Comparison of ENCODE assay signal across 1 cellular context in genomic region chr16:2912330-2913199, GRCh38.
A peak's percentile ranks its signal among the peaks of the same experiment; 100 is the strongest.
TF ChIP-seq lines count a peak whose summit lies in the region.

No MANE protein-coding gene starts in this region.

TF ChIP-seq in K562, 482 proteins besides CTCF, POLR2A, EP300 and RAD21 (continued from another document and continues in another):
- TF ChIP-seq PBX2 (CRISPR knock-in tag; IDR thresholded peaks at IDR 0.05; ENCODE audit: low read depth) (no peak), PBX2 (tag; conservative IDR thresholded peaks at IDR 0.05; ENCODE audit: low read depth) (no peak), EGR1 (conservative IDR thresholded peaks at IDR 0.05) (no peak), FOS (IDR thresholded peaks at IDR 0.05; ENCODE audit: extremely low read depth, insufficient read length) (no peak), ZNF165 (CRISPR knock-in tag; IDR thresholded peaks at IDR 0.05; ENCODE audit: borderline replicate concordance) (no peak), BRF2 (IDR thresholded peaks at IDR 0.05; ENCODE audit: borderline replicate concordance, insufficient read depth, insufficient read length) (no peak), FOXP1 (CRISPR knock-in tag; IDR thresholded peaks at IDR 0.05) (0 out of 2 replicates have a peak, but pooled peaks have one; percentile 28), NCOA4 (IDR thresholded peaks at IDR 0.05; ENCODE audit: partially characterized antibody) (no peak), YBX1 (IDR thresholded peaks at IDR 0.05) (no peak), BHLHE40 (IDR thresholded peaks at IDR 0.05; ENCODE audit: low read length) (no peak), NR2C1 (IDR thresholded peaks at IDR 0.05) (no peak), NR2C1 (tag; IDR thresholded peaks at IDR 0.05) (no peak), XRCC4 (IDR thresholded peaks at IDR 0.05; ENCODE audit: extremely low read depth, insufficient read depth, insufficient read length) (no peak), HMGN3 (IDR thresholded peaks at IDR 0.05; ENCODE audit: borderline replicate concordance, extremely low read depth, insufficient read length, low read depth, low read length) (peak; percentile 12), ZNF644 (tag; IDR thresholded peaks at IDR 0.05; ENCODE audit: low read depth) (no peak), MLLT1 (IDR thresholded peaks at IDR 0.05) (no peak), FOXK2 (conservative IDR thresholded peaks at IDR 0.05 in 1 of 2, IDR thresholded peaks at IDR 0.05 in 1 of 2; ENCODE audit: low read depth in 2 of 2) (peak in 1 of 2 experiments; percentile 28; a peak in 1 of 4 replicates), POU5F1 (IDR thresholded peaks at IDR 0.05; ENCODE audit: borderline replicate concordance, low read depth, low read length, partially characterized antibody) (no peak), ZNF431 (CRISPR knock-in tag; IDR thresholded peaks at IDR 0.05) (no peak), TFAM (CRISPR knock-in tag; conservative IDR thresholded peaks at IDR 0.05) (no peak), LEF1 (IDR thresholded peaks at IDR 0.05) (no peak), DNMT1 (IDR thresholded peaks at IDR 0.05) (no peak), BDP1 (IDR thresholded peaks at IDR 0.05; ENCODE audit: insufficient read depth, insufficient read length) (no peak), HDAC1 (IDR thresholded peaks at IDR 0.05) (peak in 1 of 2 experiments; percentile 39; a peak in 1 of 4 replicates), RBM14 (IDR thresholded peaks at IDR 0.05; ENCODE audit: borderline replicate concordance, insufficient read depth, low read depth, low read length) (no peak), HDAC2 (IDR thresholded peaks at IDR 0.05) (no peak), U2AF2 (optimal IDR thresholded peaks at IDR 0.05; ENCODE audit: low read depth, low read length) (no peak), NCOA1 (IDR thresholded peaks at IDR 0.05; ENCODE audit: low read depth) (no peak), RUNX1 (IDR thresholded peaks at IDR 0.05; ENCODE audit: low read depth) (no peak), MBD1 (CRISPR knock-in tag; IDR thresholded peaks at IDR 0.05) (no peak), SMAD2 (IDR thresholded peaks at IDR 0.05; ENCODE audit: low read depth, low read length) (no peak), ZEB2 (IDR thresholded peaks at IDR 0.05) (no peak), MXI1 (IDR thresholded peaks at IDR 0.05; ENCODE audit: low read depth, low read length) (no peak), U2AF1 (optimal IDR thresholded peaks at IDR 0.05; ENCODE audit: low read depth, low read length) (no peak), ZSCAN29 (IDR thresholded peaks at IDR 0.05) (no peak), TEAD1 (CRISPR knock-in tag; IDR thresholded peaks at IDR 0.05) (peak in 1 of 2 experiments; percentile 78; a peak in 2 of 4 replicates), C11orf30 (IDR thresholded peaks at IDR 0.05; ENCODE audit: low read depth) (peak; percentile 72), STAT5A (IDR thresholded peaks at IDR 0.05; ENCODE audit: borderline replicate concordance, low read length) (no peak), ZNF589 (CRISPR knock-in tag; IDR thresholded peaks at IDR 0.05; ENCODE audit: low read depth) (no peak), TBL1XR1 (IDR thresholded peaks at IDR 0.05; ENCODE audit: low read length in 2 of 2) (no peak), ZNF224 (CRISPR knock-in tag; IDR thresholded peaks at IDR 0.05) (no peak), CTBP1 (IDR thresholded peaks at IDR 0.05; ENCODE audit: borderline replicate concordance) (no peak), XRCC5 (IDR thresholded peaks at IDR 0.05; ENCODE audit: low read depth, low read length) (no peak), MAFK (IDR thresholded peaks at IDR 0.05; ENCODE audit: low read length) (no peak), KLF16 (IDR thresholded peaks at IDR 0.05) (no peak), TCFL5 (CRISPR knock-in tag; conservative IDR thresholded peaks at IDR 0.05) (no peak), ZNF146 (CRISPR knock-in tag; IDR thresholded peaks at IDR 0.05; ENCODE audit: unreplicated experiment) (no peak), ZNF347 (CRISPR knock-in tag; IDR thresholded peaks at IDR 0.05; ENCODE audit: low read depth) (no peak), CREB3L1 (IDR thresholded peaks at IDR 0.05; ENCODE audit: borderline replicate concordance, low read depth) (no peak), FOXA3 (CRISPR knock-in tag; conservative IDR thresholded peaks at IDR 0.05 in 1 of 2, IDR thresholded peaks at IDR 0.05 in 1 of 2) (peak in 1 of 2 experiments; percentile 58; a peak in 1 of 4 replicates), TEAD4 (IDR thresholded peaks at IDR 0.05; ENCODE audit: low read length) (no peak), TEAD4 (CRISPR knock-in tag; IDR thresholded peaks at IDR 0.05; ENCODE audit: borderline replicate concordance) (peak; percentile 29; the same call in 1 of the 2 replicates), TOE1 (IDR thresholded peaks at IDR 0.05; ENCODE audit: borderline replicate concordance) (peak; percentile 25; the same call in 1 of the 2 replicates), TOE1 (CRISPR knock-in tag; IDR thresholded peaks at IDR 0.05; ENCODE audit: borderline replicate concordance, low read depth) (no peak), SMARCE1 (IDR thresholded peaks at IDR 0.05) (peak; percentile 60; the same call in 1 of the 2 replicates), CSDE1 (IDR thresholded peaks at IDR 0.05) (no peak), ZNF311 (CRISPR knock-in tag; IDR thresholded peaks at IDR 0.05) (no peak)
- TF ChIP-seq, protein P1, sequence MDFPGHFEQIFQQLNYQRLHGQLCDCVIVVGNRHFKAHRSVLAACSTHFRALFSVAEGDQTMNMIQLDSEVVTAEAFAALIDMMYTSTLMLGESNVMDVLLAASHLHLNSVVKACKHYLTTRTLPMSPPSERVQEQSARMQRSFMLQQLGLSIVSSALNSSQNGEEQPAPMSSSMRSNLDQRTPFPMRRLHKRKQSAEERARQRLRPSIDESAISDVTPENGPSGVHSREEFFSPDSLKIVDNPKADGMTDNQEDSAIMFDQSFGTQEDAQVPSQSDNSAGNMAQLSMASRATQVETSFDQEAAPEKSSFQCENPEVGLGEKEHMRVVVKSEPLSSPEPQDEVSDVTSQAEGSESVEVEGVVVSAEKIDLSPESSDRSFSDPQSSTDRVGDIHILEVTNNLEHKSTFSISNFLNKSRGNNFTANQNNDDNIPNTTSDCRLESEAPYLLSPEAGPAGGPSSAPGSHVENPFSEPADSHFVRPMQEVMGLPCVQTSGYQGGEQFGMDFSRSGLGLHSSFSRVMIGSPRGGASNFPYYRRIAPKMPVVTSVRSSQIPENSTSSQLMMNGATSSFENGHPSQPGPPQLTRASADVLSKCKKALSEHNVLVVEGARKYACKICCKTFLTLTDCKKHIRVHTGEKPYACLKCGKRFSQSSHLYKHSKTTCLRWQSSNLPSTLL (IDR thresholded peaks at IDR 0.05), result no peak
- TF ChIP-seq, protein P2, sequence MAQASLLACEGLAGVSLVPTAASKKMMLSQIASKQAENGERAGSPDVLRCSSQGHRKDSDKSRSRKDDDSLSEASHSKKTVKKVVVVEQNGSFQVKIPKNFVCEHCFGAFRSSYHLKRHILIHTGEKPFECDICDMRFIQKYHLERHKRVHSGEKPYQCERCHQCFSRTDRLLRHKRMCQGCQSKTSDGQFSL (CRISPR knock-in tag; IDR thresholded peaks at IDR 0.05), result no peak
- TF ChIP-seq, protein P2 (tag; IDR thresholded peaks at IDR 0.05), result no peak
- TF ChIP-seq, protein P3, sequence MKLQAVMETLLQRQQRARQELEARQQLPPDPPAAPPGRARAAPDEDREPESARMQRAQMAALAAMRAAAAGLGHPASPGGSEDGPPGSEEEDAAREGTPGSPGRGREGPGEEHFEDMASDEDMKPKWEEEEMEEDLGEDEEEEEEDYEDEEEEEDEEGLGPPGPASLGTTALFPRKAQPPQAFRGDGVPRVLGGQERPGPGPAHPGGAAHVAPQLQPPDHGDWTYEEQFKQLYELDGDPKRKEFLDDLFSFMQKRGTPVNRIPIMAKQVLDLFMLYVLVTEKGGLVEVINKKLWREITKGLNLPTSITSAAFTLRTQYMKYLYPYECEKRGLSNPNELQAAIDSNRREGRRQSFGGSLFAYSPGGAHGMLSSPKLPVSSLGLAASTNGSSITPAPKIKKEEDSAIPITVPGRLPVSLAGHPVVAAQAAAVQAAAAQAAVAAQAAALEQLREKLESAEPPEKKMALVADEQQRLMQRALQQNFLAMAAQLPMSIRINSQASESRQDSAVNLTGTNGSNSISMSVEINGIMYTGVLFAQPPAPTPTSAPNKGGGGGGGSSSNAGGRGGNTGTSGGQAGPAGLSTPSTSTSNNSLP (IDR thresholded peaks at IDR 0.05; ENCODE audit: borderline replicate concordance, low read depth, low read length), result no peak
- TF ChIP-seq, protein P4, sequence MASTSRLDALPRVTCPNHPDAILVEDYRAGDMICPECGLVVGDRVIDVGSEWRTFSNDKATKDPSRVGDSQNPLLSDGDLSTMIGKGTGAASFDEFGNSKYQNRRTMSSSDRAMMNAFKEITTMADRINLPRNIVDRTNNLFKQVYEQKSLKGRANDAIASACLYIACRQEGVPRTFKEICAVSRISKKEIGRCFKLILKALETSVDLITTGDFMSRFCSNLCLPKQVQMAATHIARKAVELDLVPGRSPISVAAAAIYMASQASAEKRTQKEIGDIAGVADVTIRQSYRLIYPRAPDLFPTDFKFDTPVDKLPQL (IDR thresholded peaks at IDR 0.05; ENCODE audit: extremely low read depth, insufficient read length), result no peak
